In genomic region chr9:111904889-111905288, GRCh38 we compare ENCODE assay signal across 2 cellular contexts.
TF ChIP-seq lines count a peak whose summit lies in the region.

No MANE protein-coding gene starts in this region.

TF ChIP-seq in HepG2, 621 proteins besides CTCF, POLR2A, EP300 and RAD21:
- no peak for TF ChIP-seq NR1H2 (CRISPR knock-in tag; IDR thresholded peaks at IDR 0.05; ENCODE audit: borderline replicate concordance, low read depth)
- TF ChIP-seq LBX2 (CRISPR knock-in tag; IDR thresholded peaks at IDR 0.05; ENCODE audit: borderline replicate concordance) = no peak
- no peak for TF ChIP-seq ZNF772 (CRISPR knock-in tag; IDR thresholded peaks at IDR 0.05)
- no peak for TF ChIP-seq ZNF142 (CRISPR knock-in tag; IDR thresholded peaks at IDR 0.05)

TF ChIP-seq in K562, 482 proteins besides CTCF, POLR2A, EP300 and RAD21:
- no peak for TF ChIP-seq BRF1 (IDR thresholded peaks at IDR 0.05; ENCODE audit: borderline replicate concordance, extremely low read depth, insufficient read length)
- no peak for TF ChIP-seq RBM15 (IDR thresholded peaks at IDR 0.05; ENCODE audit: insufficient read depth, low read length)
- no peak for TF ChIP-seq PBX2 (CRISPR knock-in tag; IDR thresholded peaks at IDR 0.05; ENCODE audit: low read depth)
- TF ChIP-seq PBX2 (tag; conservative IDR thresholded peaks at IDR 0.05; ENCODE audit: low read depth) = 0 out of 2 replicates have a peak, but pooled peaks have one; percentile 8
- peak; percentile 66 for TF ChIP-seq PKNOX1 (IDR thresholded peaks at IDR 0.05)
- TF ChIP-seq KAT7 (CRISPR knock-in tag; IDR thresholded peaks at IDR 0.05; ENCODE audit: borderline replicate concordance) = no peak
- peak; percentile 55 for TF ChIP-seq CBFA2T2 (conservative IDR thresholded peaks at IDR 0.05)
- TF ChIP-seq RNF2 (IDR thresholded peaks at IDR 0.05) = no peak
- TF ChIP-seq CSDE1 (IDR thresholded peaks at IDR 0.05) = no peak
- no peak for TF ChIP-seq SIN3A (IDR thresholded peaks at IDR 0.05; ENCODE audit: borderline replicate concordance in 2 of 2, control insufficient read depth in 1 of 2, low read depth in 2 of 2, low read length in 2 of 2)
- 0 out of 2 replicates have a peak, but pooled peaks have one; percentile 48 for TF ChIP-seq HMBOX1 (IDR thresholded peaks at IDR 0.05)
- peak; percentile 26 to 44; a peak in 3 of 4 replicates for TF ChIP-seq KDM1A (IDR thresholded peaks at IDR 0.05)
- TF ChIP-seq LEF1 (IDR thresholded peaks at IDR 0.05) = no peak
- TF ChIP-seq ARID3A (IDR thresholded peaks at IDR 0.05; ENCODE audit: borderline replicate concordance, low read depth, low read length) = no peak
- TF ChIP-seq ZNF316 (IDR thresholded peaks at IDR 0.05) = peak; percentile 33; the same call in 1 of the 2 replicates
- TF ChIP-seq SMARCA4 (IDR thresholded peaks at IDR 0.05) = 0 out of 2 replicates have a peak, but pooled peaks have one; percentile 41
- TF ChIP-seq NFATC3 (IDR thresholded peaks at IDR 0.05) = peak; percentile 24; the same call in 1 of the 2 replicates
- TF ChIP-seq ZFP30 (CRISPR knock-in tag; IDR thresholded peaks at IDR 0.05; ENCODE audit: borderline replicate concordance) = no peak
- TF ChIP-seq TCF3 (CRISPR knock-in tag; IDR thresholded peaks at IDR 0.05) = peak; percentile 40; the same call in 1 of the 2 replicates
- TF ChIP-seq PRDM10 (IDR thresholded peaks at IDR 0.05; ENCODE audit: partially characterized antibody) = peak; percentile 40
- no peak for TF ChIP-seq CGGBP1 (CRISPR knock-in tag; IDR thresholded peaks at IDR 0.05)
- peak; percentile 77 for TF ChIP-seq CBFA2T3 (IDR thresholded peaks at IDR 0.05)
- no peak for TF ChIP-seq DLX4 (CRISPR knock-in tag; IDR thresholded peaks at IDR 0.05)
- TF ChIP-seq ATF7 (IDR thresholded peaks at IDR 0.05) = no peak
- TF ChIP-seq FOXM1 (IDR thresholded peaks at IDR 0.05; ENCODE audit: low read depth) = 0 out of 2 replicates have a peak, but pooled peaks have one; percentile 22
- TF ChIP-seq FOXM1 (CRISPR knock-in tag; IDR thresholded peaks at IDR 0.05; ENCODE audit: low read depth) = no peak
- TF ChIP-seq ZNF445 (CRISPR knock-in tag; IDR thresholded peaks at IDR 0.05; ENCODE audit: low read depth) = no peak
- TF ChIP-seq NFIC (IDR thresholded peaks at IDR 0.05) = 0 out of 2 replicates have a peak, but pooled peaks have one; percentile 18
- TF ChIP-seq ATF3 (IDR thresholded peaks at IDR 0.05) = no peak
- TF ChIP-seq ATF3 (CRISPR knock-in tag; conservative IDR thresholded peaks at IDR 0.05) = no peak
- TF ChIP-seq EGR1 (conservative IDR thresholded peaks at IDR 0.05) = no peak
- no peak for TF ChIP-seq RBFOX2 (IDR thresholded peaks at IDR 0.05; ENCODE audit: low read depth, low read length)
- TF ChIP-seq MEIS2 (IDR thresholded peaks at IDR 0.05; ENCODE audit: partially characterized antibody) = peak; percentile 24
- TF ChIP-seq GATA2 (CRISPR knock-in tag; IDR thresholded peaks at IDR 0.05) = peak; percentile 24; the same call in 1 of the 2 replicates
- peak; percentile 71 for TF ChIP-seq DPF2 (IDR thresholded peaks at IDR 0.05)
- peak in 1 of 2 experiments; percentile 30; a peak in 1 of 4 replicates for TF ChIP-seq RCOR1 (IDR thresholded peaks at IDR 0.05; ENCODE audit: borderline replicate concordance in 1 of 2, low read depth in 2 of 2, low read length in 2 of 2)
- TF ChIP-seq ARID1B (IDR thresholded peaks at IDR 0.05) = peak; percentile 58
- TF ChIP-seq TRIM24 (IDR thresholded peaks at IDR 0.05) = 0 out of 4 replicates have a peak, but pooled peaks of 1 of the 2 experiments have one; percentile 24
- 0 out of 2 replicates have a peak, but pooled peaks have one; percentile 10 for TF ChIP-seq ZNF121 (CRISPR knock-in tag; conservative IDR thresholded peaks at IDR 0.05)
- peak; percentile 45 for TF ChIP-seq NCOR1 (IDR thresholded peaks at IDR 0.05)
- no peak for TF ChIP-seq ZNF609 (CRISPR knock-in tag; IDR thresholded peaks at IDR 0.05; ENCODE audit: borderline replicate concordance)
- no peak for TF ChIP-seq KAT8 (IDR thresholded peaks at IDR 0.05; ENCODE audit: low read depth)
- peak; percentile 31; the same call in 1 of the 2 replicates for TF ChIP-seq TAL1 (IDR thresholded peaks at IDR 0.05)
- TF ChIP-seq NFE2 (IDR thresholded peaks at IDR 0.05; ENCODE audit: low read depth) = peak; percentile 58
